In genomic region chr13:48424212-48424611, GRCh38 we compare ENCODE assay signal across 26 cellular contexts.
"Had no signal": no experiment of that assay in that cellular context is flagged by ENCODE, and none has a peak within 500 bp of the region (broad histone marks: within the 10 kb centered on the region; RNA-seq: fewer than 3 reads in every experiment).

No MANE protein-coding gene starts in this region.

- H3K9me3 ChIP-seq: neutrophil, right lobe of liver, thoracic aorta, upper lobe of left lung, uterus had no signal

- H2AFZ ChIP-seq: parathyroid adenoma had no signal

- H3K4me3 ChIP-seq: esophagus muscularis mucosa, lower lobe of right lung, mucosa of descending colon, right lobe of liver, thoracic aorta, tibial nerve, upper lobe of left lung, uterus had no signal

- H3K36me3 ChIP-seq: lower lobe of right lung, neutrophil, right lobe of liver, thoracic aorta, upper lobe of left lung, uterus had no signal

- DNase-seq: cortex of kidney; effector memory CD8-positive, alpha-beta T cell; hypothalamus; immature natural killer cell; islet precursor cell; left ventricle myocardium superior; lower lobe of right lung; mucosa of descending colon; naive B cell; right lobe of liver; small intestine; stimulated activated CD4-positive, alpha-beta T cell treated with anti-CD3 and anti-CD28 coated beads, Interleukin-15, amount 100 ng/mL, for 24 hours; stimulated activated CD4-positive, alpha-beta T cell treated with anti-CD3 and anti-CD28 coated beads, Interleukin-2, amount 100 ng/mL, for 48 hours; stimulated activated CD8-positive, alpha-beta memory T cell treated with anti-CD3 and anti-CD28 coated beads, Interleukin-4, amount 100 ng/mL, for 48 hours; stimulated activated naive CD4-positive, alpha-beta T cell; substantia nigra; upper lobe of left lung; uterus had no signal

- FAIRE-seq: endometrium, frontal cortex, small intestine had no signal

- H3K27ac ChIP-seq: esophagus muscularis mucosa, lower lobe of right lung, neutrophil, parathyroid adenoma, right lobe of liver, thoracic aorta, tibial nerve, upper lobe of left lung, uterus had no signal

- ATAC-seq: effector memory CD8-positive, alpha-beta T cell; left ventricle myocardium superior; lower lobe of right lung; mucosa of descending colon; natural killer cell treated with Interleukin-12 subunit alpha and Interleukin-12 subunit beta and Interleukin-15 and Interleukin-18, amount 100 ng/mL, for 72 hours; right lobe of liver had no signal

- H3K9ac ChIP-seq: parathyroid adenoma had no signal

- H3K4me1 ChIP-seq: esophagus muscularis mucosa, lower lobe of right lung, parathyroid adenoma, right lobe of liver, uterus had no signal

- H3K27me3 ChIP-seq: esophagus muscularis mucosa, neutrophil, right lobe of liver, tibial nerve, upper lobe of left lung, uterus had no signal

- H3K79me2 ChIP-seq: parathyroid adenoma had no signal
